In genomic region chr2:42854207-42854818, GRCh38 we compare ENCODE assay signal across 1 cellular context.
A peak's percentile ranks its signal among the peaks of the same experiment; 100 is the strongest.
TF ChIP-seq lines count a peak whose summit lies in the region.

No MANE protein-coding gene starts in this region.

TF ChIP-seq in HepG2, 621 proteins besides CTCF, POLR2A, EP300 and RAD21 (continued from another document and continues in another):
- TF ChIP-seq, protein P1, sequence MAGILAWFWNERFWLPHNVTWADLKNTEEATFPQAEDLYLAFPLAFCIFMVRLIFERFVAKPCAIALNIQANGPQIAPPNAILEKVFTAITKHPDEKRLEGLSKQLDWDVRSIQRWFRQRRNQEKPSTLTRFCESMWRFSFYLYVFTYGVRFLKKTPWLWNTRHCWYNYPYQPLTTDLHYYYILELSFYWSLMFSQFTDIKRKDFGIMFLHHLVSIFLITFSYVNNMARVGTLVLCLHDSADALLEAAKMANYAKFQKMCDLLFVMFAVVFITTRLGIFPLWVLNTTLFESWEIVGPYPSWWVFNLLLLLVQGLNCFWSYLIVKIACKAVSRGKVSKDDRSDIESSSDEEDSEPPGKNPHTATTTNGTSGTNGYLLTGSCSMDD (CRISPR knock-in tag; IDR thresholded peaks at IDR 0.05): no peak
- TF ChIP-seq, protein P2, sequence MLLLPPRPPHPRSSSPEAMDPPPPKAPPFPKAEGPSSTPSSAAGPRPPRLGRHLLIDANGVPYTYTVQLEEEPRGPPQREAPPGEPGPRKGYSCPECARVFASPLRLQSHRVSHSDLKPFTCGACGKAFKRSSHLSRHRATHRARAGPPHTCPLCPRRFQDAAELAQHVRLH (CRISPR knock-in tag; IDR thresholded peaks at IDR 0.05; ENCODE audit: borderline replicate concordance, low read depth): no peak
- TF ChIP-seq SYNCRIP (IDR thresholded peaks at IDR 0.05; ENCODE audit: insufficient read depth, low read depth, low read length): no peak
- no peak for TF ChIP-seq DZIP1 (CRISPR knock-in tag; IDR thresholded peaks at IDR 0.05)
- TF ChIP-seq, protein P3, sequence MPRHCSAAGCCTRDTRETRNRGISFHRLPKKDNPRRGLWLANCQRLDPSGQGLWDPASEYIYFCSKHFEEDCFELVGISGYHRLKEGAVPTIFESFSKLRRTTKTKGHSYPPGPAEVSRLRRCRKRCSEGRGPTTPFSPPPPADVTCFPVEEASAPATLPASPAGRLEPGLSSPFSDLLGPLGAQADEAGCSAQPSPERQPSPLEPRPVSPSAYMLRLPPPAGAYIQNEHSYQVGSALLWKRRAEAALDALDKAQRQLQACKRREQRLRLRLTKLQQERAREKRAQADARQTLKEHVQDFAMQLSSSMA (CRISPR knock-in tag; IDR thresholded peaks at IDR 0.05): 0 out of 2 replicates have a peak, but pooled peaks have one; percentile 18
- no peak for TF ChIP-seq PREB (CRISPR knock-in tag; IDR thresholded peaks at IDR 0.05)
- no peak for TF ChIP-seq ZFP37 (CRISPR knock-in tag; IDR thresholded peaks at IDR 0.05; ENCODE audit: borderline replicate concordance)
- TF ChIP-seq, protein P4, sequence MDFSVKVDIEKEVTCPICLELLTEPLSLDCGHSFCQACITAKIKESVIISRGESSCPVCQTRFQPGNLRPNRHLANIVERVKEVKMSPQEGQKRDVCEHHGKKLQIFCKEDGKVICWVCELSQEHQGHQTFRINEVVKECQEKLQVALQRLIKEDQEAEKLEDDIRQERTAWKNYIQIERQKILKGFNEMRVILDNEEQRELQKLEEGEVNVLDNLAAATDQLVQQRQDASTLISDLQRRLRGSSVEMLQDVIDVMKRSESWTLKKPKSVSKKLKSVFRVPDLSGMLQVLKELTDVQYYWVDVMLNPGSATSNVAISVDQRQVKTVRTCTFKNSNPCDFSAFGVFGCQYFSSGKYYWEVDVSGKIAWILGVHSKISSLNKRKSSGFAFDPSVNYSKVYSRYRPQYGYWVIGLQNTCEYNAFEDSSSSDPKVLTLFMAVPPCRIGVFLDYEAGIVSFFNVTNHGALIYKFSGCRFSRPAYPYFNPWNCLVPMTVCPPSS (IDR thresholded peaks at IDR 0.05): no peak
- 0 out of 2 replicates have a peak, but pooled peaks have one; percentile 6 for TF ChIP-seq ZNF7 (CRISPR knock-in tag; IDR thresholded peaks at IDR 0.05)
- TF ChIP-seq TSC22D2 (CRISPR knock-in tag; IDR thresholded peaks at IDR 0.05; ENCODE audit: borderline replicate concordance): no peak; the same call in 1 of the 2 replicates
- TF ChIP-seq THAP11 (CRISPR knock-in tag; IDR thresholded peaks at IDR 0.05): peak; percentile 17; the same call in 1 of the 2 replicates
- peak; percentile 60; the same call in 1 of the 2 replicates for TF ChIP-seq ZKSCAN8 (CRISPR knock-in tag; IDR thresholded peaks at IDR 0.05; ENCODE audit: borderline replicate concordance)
- peak; percentile 72 for TF ChIP-seq ZBTB34 (CRISPR knock-in tag; IDR thresholded peaks at IDR 0.05)
- TF ChIP-seq ELF1 (CRISPR knock-in tag; IDR thresholded peaks at IDR 0.05): 0 out of 2 replicates have a peak, but pooled peaks have one; percentile 28
- TF ChIP-seq SMYD3 (CRISPR knock-in tag; IDR thresholded peaks at IDR 0.05): no peak
- TF ChIP-seq BHLHE40 (IDR thresholded peaks at IDR 0.05; ENCODE audit: low read length): no peak
- no peak for TF ChIP-seq CREB3 (CRISPR knock-in tag; IDR thresholded peaks at IDR 0.05)
- TF ChIP-seq ZNF329 (CRISPR knock-in tag; IDR thresholded peaks at IDR 0.05; ENCODE audit: low read depth): no peak
- no peak for TF ChIP-seq ZNF235 (CRISPR knock-in tag; IDR thresholded peaks at IDR 0.05; ENCODE audit: borderline replicate concordance)
- no peak for TF ChIP-seq SRY (CRISPR knock-in tag; IDR thresholded peaks at IDR 0.05)
- no peak; the same call in 1 of the 2 replicates for TF ChIP-seq ZNF879 (CRISPR knock-in tag; IDR thresholded peaks at IDR 0.05)
- TF ChIP-seq NFYC (CRISPR knock-in tag; IDR thresholded peaks at IDR 0.05): no peak
- TF ChIP-seq TRIM24 (CRISPR knock-in tag; IDR thresholded peaks at IDR 0.05): no peak
- TF ChIP-seq, protein P5, sequence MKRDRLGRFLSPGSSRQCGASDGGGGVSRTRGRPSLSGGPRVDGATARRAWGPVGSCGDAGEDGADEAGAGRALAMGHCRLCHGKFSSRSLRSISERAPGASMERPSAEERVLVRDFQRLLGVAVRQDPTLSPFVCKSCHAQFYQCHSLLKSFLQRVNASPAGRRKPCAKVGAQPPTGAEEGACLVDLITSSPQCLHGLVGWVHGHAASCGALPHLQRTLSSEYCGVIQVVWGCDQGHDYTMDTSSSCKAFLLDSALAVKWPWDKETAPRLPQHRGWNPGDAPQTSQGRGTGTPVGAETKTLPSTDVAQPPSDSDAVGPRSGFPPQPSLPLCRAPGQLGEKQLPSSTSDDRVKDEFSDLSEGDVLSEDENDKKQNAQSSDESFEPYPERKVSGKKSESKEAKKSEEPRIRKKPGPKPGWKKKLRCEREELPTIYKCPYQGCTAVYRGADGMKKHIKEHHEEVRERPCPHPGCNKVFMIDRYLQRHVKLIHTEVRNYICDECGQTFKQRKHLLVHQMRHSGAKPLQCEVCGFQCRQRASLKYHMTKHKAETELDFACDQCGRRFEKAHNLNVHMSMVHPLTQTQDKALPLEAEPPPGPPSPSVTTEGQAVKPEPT (CRISPR knock-in tag; IDR thresholded peaks at IDR 0.05; ENCODE audit: low read depth): no peak; the same call in 1 of the 2 replicates
- no peak for TF ChIP-seq LCORL (IDR thresholded peaks at IDR 0.05)
- TF ChIP-seq LCORL (CRISPR knock-in tag; IDR thresholded peaks at IDR 0.05): peak; percentile 41; the same call in 1 of the 2 replicates
- TF ChIP-seq PPARG (CRISPR knock-in tag; conservative IDR thresholded peaks at IDR 0.05): 0 out of 2 replicates have a peak, but pooled peaks have one; percentile 43
- TF ChIP-seq ZNF598 (CRISPR knock-in tag; IDR thresholded peaks at IDR 0.05; ENCODE audit: borderline replicate concordance): peak; percentile 51; the same call in 1 of the 2 replicates
- 0 out of 2 replicates have a peak, but pooled peaks have one; percentile 9 for TF ChIP-seq SOX13 (IDR thresholded peaks at IDR 0.05)
- no peak for TF ChIP-seq SOX13 (CRISPR knock-in tag; conservative IDR thresholded peaks at IDR 0.05 in 1 of 2, IDR thresholded peaks at IDR 0.05 in 1 of 2)
- TF ChIP-seq, protein P6, sequence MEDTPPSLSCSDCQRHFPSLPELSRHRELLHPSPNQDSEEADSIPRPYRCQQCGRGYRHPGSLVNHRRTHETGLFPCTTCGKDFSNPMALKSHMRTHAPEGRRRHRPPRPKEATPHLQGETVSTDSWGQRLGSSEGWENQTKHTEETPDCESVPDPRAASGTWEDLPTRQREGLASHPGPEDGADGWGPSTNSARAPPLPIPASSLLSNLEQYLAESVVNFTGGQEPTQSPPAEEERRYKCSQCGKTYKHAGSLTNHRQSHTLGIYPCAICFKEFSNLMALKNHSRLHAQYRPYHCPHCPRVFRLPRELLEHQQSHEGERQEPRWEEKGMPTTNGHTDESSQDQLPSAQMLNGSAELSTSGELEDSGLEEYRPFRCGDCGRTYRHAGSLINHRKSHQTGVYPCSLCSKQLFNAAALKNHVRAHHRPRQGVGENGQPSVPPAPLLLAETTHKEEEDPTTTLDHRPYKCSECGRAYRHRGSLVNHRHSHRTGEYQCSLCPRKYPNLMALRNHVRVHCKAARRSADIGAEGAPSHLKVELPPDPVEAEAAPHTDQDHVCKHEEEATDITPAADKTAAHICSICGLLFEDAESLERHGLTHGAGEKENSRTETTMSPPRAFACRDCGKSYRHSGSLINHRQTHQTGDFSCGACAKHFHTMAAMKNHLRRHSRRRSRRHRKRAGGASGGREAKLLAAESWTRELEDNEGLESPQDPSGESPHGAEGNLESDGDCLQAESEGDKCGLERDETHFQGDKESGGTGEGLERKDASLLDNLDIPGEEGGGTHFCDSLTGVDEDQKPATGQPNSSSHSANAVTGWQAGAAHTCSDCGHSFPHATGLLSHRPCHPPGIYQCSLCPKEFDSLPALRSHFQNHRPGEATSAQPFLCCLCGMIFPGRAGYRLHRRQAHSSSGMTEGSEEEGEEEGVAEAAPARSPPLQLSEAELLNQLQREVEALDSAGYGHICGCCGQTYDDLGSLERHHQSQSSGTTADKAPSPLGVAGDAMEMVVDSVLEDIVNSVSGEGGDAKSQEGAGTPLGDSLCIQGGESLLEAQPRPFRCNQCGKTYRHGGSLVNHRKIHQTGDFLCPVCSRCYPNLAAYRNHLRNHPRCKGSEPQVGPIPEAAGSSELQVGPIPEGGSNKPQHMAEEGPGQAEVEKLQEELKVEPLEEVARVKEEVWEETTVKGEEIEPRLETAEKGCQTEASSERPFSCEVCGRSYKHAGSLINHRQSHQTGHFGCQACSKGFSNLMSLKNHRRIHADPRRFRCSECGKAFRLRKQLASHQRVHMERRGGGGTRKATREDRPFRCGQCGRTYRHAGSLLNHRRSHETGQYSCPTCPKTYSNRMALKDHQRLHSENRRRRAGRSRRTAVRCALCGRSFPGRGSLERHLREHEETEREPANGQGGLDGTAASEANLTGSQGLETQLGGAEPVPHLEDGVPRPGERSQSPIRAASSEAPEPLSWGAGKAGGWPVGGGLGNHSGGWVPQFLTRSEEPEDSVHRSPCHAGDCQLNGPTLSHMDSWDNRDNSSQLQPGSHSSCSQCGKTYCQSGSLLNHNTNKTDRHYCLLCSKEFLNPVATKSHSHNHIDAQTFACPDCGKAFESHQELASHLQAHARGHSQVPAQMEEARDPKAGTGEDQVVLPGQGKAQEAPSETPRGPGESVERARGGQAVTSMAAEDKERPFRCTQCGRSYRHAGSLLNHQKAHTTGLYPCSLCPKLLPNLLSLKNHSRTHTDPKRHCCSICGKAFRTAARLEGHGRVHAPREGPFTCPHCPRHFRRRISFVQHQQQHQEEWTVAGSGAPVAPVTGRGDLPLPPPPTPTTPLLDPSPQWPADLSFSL (CRISPR knock-in tag; IDR thresholded peaks at IDR 0.05): no peak
- no peak for TF ChIP-seq ATF1 (CRISPR knock-in tag; IDR thresholded peaks at IDR 0.05)
- peak; percentile 31; the same call in 1 of the 2 replicates for TF ChIP-seq SAP130 (CRISPR knock-in tag; IDR thresholded peaks at IDR 0.05; ENCODE audit: low read depth)
- TF ChIP-seq ZNF17 (CRISPR knock-in tag; IDR thresholded peaks at IDR 0.05): no peak
- no peak for TF ChIP-seq ZNF207 (IDR thresholded peaks at IDR 0.05; ENCODE audit: borderline replicate concordance)
- TF ChIP-seq TOE1 (CRISPR knock-in tag; IDR thresholded peaks at IDR 0.05): no peak
- TF ChIP-seq ZNF331 (CRISPR knock-in tag; IDR thresholded peaks at IDR 0.05): no peak
- no peak for TF ChIP-seq GTF3A (CRISPR knock-in tag; conservative IDR thresholded peaks at IDR 0.05)
- TF ChIP-seq ZSCAN12 (CRISPR knock-in tag; IDR thresholded peaks at IDR 0.05): no peak
- no peak for TF ChIP-seq CEBPG (CRISPR knock-in tag; IDR thresholded peaks at IDR 0.05)
- no peak; the same call in 1 of the 2 replicates for TF ChIP-seq NFKB2 (CRISPR knock-in tag; IDR thresholded peaks at IDR 0.05; ENCODE audit: borderline replicate concordance)
- TF ChIP-seq ZNF773 (CRISPR knock-in tag; IDR thresholded peaks at IDR 0.05; ENCODE audit: borderline replicate concordance): no peak
- TF ChIP-seq FLYWCH1 (CRISPR knock-in tag; IDR thresholded peaks at IDR 0.05): no peak
- TF ChIP-seq ZNF326 (CRISPR knock-in tag; IDR thresholded peaks at IDR 0.05; ENCODE audit: borderline replicate concordance): no peak
- TF ChIP-seq RBM39 (IDR thresholded peaks at IDR 0.05; ENCODE audit: low read depth, low read length, poor library complexity, severe bottlenecking): no peak
- 0 out of 2 replicates have a peak, but pooled peaks have one; percentile 51 for TF ChIP-seq ZNF335 (CRISPR knock-in tag; IDR thresholded peaks at IDR 0.05)
